In the genomic region with DNA sequence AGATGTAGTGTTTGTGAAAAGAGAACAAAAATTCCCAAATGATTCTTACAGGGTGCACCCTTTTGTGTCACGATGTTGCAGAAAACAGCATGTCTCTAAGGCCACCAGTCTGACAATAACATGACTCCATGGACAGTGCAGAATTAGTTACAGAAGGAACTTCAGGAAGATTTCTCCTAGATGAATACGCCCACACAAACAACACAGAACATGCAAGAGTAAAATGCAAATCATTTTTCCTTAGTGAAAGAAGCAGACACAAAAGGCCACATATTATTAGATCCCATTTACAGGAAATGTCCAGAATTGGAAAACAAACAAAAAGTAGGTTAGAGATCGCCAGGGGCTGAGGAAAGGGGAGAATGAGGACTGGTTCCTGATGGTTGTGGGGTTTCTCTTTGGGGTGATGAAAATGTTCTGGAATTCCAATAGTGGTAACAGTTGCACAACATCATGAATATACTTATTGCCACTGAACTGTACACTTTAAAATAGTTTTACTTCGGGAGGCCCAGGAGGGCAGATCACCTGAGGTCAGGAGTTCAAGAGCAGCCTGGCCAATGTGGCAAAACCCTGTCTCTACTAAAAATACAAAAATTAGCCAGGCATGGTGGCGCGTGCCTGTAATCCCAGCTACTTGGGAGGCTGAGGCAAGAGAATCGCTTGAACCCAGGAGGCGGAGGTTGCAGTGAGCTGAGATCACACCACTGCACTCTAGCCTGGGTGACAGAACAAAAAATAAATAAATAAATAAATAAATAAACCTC, we compare ENCODE assay signal across 11 cellular contexts. TPM values are rescaled to one million over a fixed set of nuclear protein-coding genes. Genes with fewer than 3 reads are reported as not detected.
DNase-seq lines count a peak whose midpoint lies in the region; ATAC-seq and TF ChIP-seq lines count a peak whose summit lies in the region.
"Had no signal": no experiment of that assay in that cellular context is flagged by ENCODE, and none has a peak within 500 bp of the region (broad histone marks: within the 10 kb centered on the region; RNA-seq: fewer than 3 reads in every experiment).

No MANE protein-coding gene starts in this region.

- H3K36me3 ChIP-seq in CD4-positive, alpha-beta memory T cell (ENCODE audit: insufficient read depth, low read length) = peaks cover 3% of the 10 kb centered on the region
- H3K36me3 ChIP-seq in KOPT-K1 (ENCODE audit: insufficient read depth, low read length) (peaks cover 53% of the 10 kb centered on the region), gastroesophageal sphincter (peaks cover 0 to 9% of the 10 kb centered on the region in 2 donors)

- WGBS in gastroesophageal sphincter (ENCODE audit: low coverage in 1 of 2), 2 donors = 75 to 82% methylated on average over 2 to 8 of the region's 8 CpGs

- no peaks in the 10 kb centered on the region for H3K9me3 ChIP-seq in CD4-positive, alpha-beta memory T cell (ENCODE audit: control insufficient read depth in 1 of 2, low read length in 2 of 2)
- H3K9me3 ChIP-seq in KOPT-K1 (ENCODE audit: insufficient read depth, low read length, poor library complexity, severe bottlenecking) (no peaks in the 10 kb centered on the region), gastroesophageal sphincter (no peaks in the 10 kb centered on the region)
- H3K9me3 ChIP-seq: thoracic aorta had no signal

- H3K4me3 ChIP-seq in CD4-positive, alpha-beta memory T cell (ENCODE audit: low read length in 2 of 2) = peak overlapping the region in 1 of 2 donors; percentile 12
- no peak overlapping the region for H3K4me3 ChIP-seq in gastroesophageal sphincter
- H3K4me3 ChIP-seq: PC-9, thoracic aorta had no signal

- peak overlapping the region; percentile 71 to 95 (median 92) for H3K27ac Mint-ChIP-seq in CD4-positive, alpha-beta memory T cell
- H3K27ac Mint-ChIP-seq in naive thymus-derived CD8-positive, alpha-beta T cell = peak overlapping the region; percentile 80 to 95 (median 91)

- peaks cover 0 to 5% (median 0%) of the 10 kb centered on the region in 8 donors for H3K9me3 Mint-ChIP-seq in CD4-positive, alpha-beta memory T cell
- peaks cover 0 to 6% (median 0%) of the 10 kb centered on the region in 9 donors for H3K9me3 Mint-ChIP-seq in naive thymus-derived CD8-positive, alpha-beta T cell

- H3K27ac ChIP-seq in CD4-positive, alpha-beta memory T cell (ENCODE audit: low read depth, low read length) = peak overlapping the region; percentile 51
- H3K27ac ChIP-seq in KOPT-K1 (ENCODE audit: low read depth, low read length, poor library complexity, severe bottlenecking) (peak overlapping the region; percentile 16), gastroesophageal sphincter (no peak overlapping the region)
- H3K27ac ChIP-seq: PC-9, thoracic aorta had no signal

- POLR2A ChIA-PET in CD4-positive, alpha-beta memory T cell (lab: Charles Lee; ENCODE audit: partially characterized antibody) = interaction anchor here (0.7 to 9.0 kb wide), 6 partner anchors 9 to 132 kb away, joined by 3 to 244 read pairs (median 4); a partner anchor contains a TSS
- POLR2A ChIA-PET in naive thymus-derived CD8-positive, alpha-beta T cell (lab: Charles Lee) = interaction anchor here (1.0 to 2.2 kb wide), 7 partner anchors 8 to 33 kb away, joined by 3 to 7 read pairs (median 5); a partner anchor contains a TSS
- POLR2A ChIA-PET in HEK293T (lab: Yijun Ruan, JAX) = no interaction called here

- no peaks in the 10 kb centered on the region for H3K27me3 ChIP-seq in CD4-positive, alpha-beta memory T cell (ENCODE audit: insufficient read depth, low read length)
- H3K27me3 ChIP-seq in gastroesophageal sphincter = no peaks in the 10 kb centered on the region

- TF ChIP-seq CTCF in gastroesophageal sphincter (IDR thresholded peaks at IDR 0.05) = no peak

- peaks cover 52 to 72% of the 10 kb centered on the region in 2 donors for H3K36me3 Mint-ChIP-seq in CD4-positive, alpha-beta memory T cell
- peaks cover 13 to 64% (median 30%) of the 10 kb centered on the region in 3 donors for H3K36me3 Mint-ChIP-seq in naive thymus-derived CD8-positive, alpha-beta T cell

- CTCF ChIA-PET in CD4-positive, alpha-beta memory T cell (lab: Charles Lee; ENCODE audit: partially characterized antibody) = interaction anchor here (0.6 to 2.0 kb wide), 3 partner anchors 8 to 75 kb away, joined by 3 to 9 read pairs (median 3); no protein-coding TSS in a partner anchor
- CTCF ChIA-PET in HEK293T (lab: Yijun Ruan, JAX) = no interaction called here

- no peak for TF ChIP-seq POLR2A in gastroesophageal sphincter (IDR thresholded peaks at IDR 0.05)

- H3K4me1 Mint-ChIP-seq in CD4-positive, alpha-beta memory T cell = peaks cover 37 to 89% (median 58%) of the 10 kb centered on the region in 4 donors
- peaks cover 32 to 86% (median 76%) of the 10 kb centered on the region in 4 donors for H3K4me1 Mint-ChIP-seq in naive thymus-derived CD8-positive, alpha-beta T cell

- peaks cover 69% of the 10 kb centered on the region for H3K4me1 ChIP-seq in CD4-positive, alpha-beta memory T cell (ENCODE audit: insufficient read depth, low read length)
- peaks cover 0 to 50% (median 9%) of the 10 kb centered on the region in 3 donors for H3K4me1 ChIP-seq in gastroesophageal sphincter

- intact Hi-C loops in CD4-positive, alpha-beta memory T cell (cut with micrococcal nuclease) = loop anchor here (10.0 kb wide), 2 partner anchors 635 to 1075 kb away; a partner anchor contains a TSS

- no peaks in the 10 kb centered on the region for H3K27me3 Mint-ChIP-seq in CD4-positive, alpha-beta memory T cell
- no peaks in the 10 kb centered on the region for H3K27me3 Mint-ChIP-seq in naive thymus-derived CD8-positive, alpha-beta T cell

- DNase-seq in CD4-positive, alpha-beta memory T cell = no peak
- DNase-seq in astrocyte of the hippocampus (ENCODE audit: low read depth, low spot score) (peak; percentile 12), NCI-H2107 (lab: John Stamatoyannopoulos, UW) (no peak), HEK293T (ENCODE audit: extremely low spot score) (no peak)
- no peak for DNase-seq in naive thymus-derived CD8-positive, alpha-beta T cell
- DNase-seq: caudate nucleus, PC-9 had no signal

- no peak for TF ChIP-seq EP300 in gastroesophageal sphincter (IDR thresholded peaks at IDR 0.05)

- ATAC-seq in naive thymus-derived CD8-positive, alpha-beta T cell = no peak
- ATAC-seq in gastroesophageal sphincter = no peak
- ATAC-seq: sciatic nerve had no signal

- peak overlapping the region; percentile 65 to 94 (median 88) for H3K4me3 Mint-ChIP-seq in CD4-positive, alpha-beta memory T cell
- peak overlapping the region; percentile 53 to 98 (median 83) for H3K4me3 Mint-ChIP-seq in naive thymus-derived CD8-positive, alpha-beta T cell

TF ChIP-seq in HEK293T, 16 proteins besides CTCF, POLR2A, EP300 and RAD21:
- TF ChIP-seq BHLHE40 (IDR thresholded peaks at IDR 0.05; ENCODE audit: borderline replicate concordance) = no peak
- no peak for TF ChIP-seq L3MBTL2 (conservative IDR thresholded peaks at IDR 0.05)
- no peak for TF ChIP-seq HDGF (IDR thresholded peaks at IDR 0.05; ENCODE audit: borderline replicate concordance)
- no peak for TF ChIP-seq FOXA1 (IDR thresholded peaks at IDR 0.05)
- TF ChIP-seq ARNT (IDR thresholded peaks at IDR 0.05) = no peak
- no peak for TF ChIP-seq SUZ12 (IDR thresholded peaks at IDR 0.05)
- no peak for TF ChIP-seq SP1 (IDR thresholded peaks at IDR 0.05)
- TF ChIP-seq ZNF384 (IDR thresholded peaks at IDR 0.05) = no peak
- TF ChIP-seq FOXK2 (IDR thresholded peaks at IDR 0.05) = no peak
- TF ChIP-seq, protein P1, sequence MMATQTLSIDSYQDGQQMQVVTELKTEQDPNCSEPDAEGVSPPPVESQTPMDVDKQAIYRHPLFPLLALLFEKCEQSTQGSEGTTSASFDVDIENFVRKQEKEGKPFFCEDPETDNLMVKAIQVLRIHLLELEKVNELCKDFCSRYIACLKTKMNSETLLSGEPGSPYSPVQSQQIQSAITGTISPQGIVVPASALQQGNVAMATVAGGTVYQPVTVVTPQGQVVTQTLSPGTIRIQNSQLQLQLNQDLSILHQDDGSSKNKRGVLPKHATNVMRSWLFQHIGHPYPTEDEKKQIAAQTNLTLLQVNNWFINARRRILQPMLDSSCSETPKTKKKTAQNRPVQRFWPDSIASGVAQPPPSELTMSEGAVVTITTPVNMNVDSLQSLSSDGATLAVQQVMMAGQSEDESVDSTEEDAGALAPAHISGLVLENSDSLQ (IDR thresholded peaks at IDR 0.05) = no peak

RNA-seq across cellular contexts. Expression of a gene that starts 10.2 kb away (rescaled TPM):
- 100 to 1,000 TPM; 154 to 159 TPM for total RNA-seq in CD4-positive, alpha-beta memory T cell
- 100 to 1,000 TPM; 150 to 169 TPM for polyA plus RNA-seq in CD4-positive, alpha-beta memory T cell
- total RNA-seq in naive thymus-derived CD8-positive, alpha-beta T cell = 100 to 1,000 TPM; 202 to 214 TPM
- polyA plus RNA-seq in naive thymus-derived CD8-positive, alpha-beta T cell = 100 to 1,000 TPM; 144 to 188 (median 162) TPM
- 10 to 100 TPM; 21.8 to 30.4 (median 27.2) TPM for total RNA-seq in gastroesophageal sphincter

Comparison
In these comparisons a context has a peak if more than half of its experiments do, and no peak if none do; other contexts are left out.
1. H3K27ac ChIP-seq: peak in CD4-positive, alpha-beta memory T cell (single experiment) and KOPT-K1 (single experiment); none in gastroesophageal sphincter (0 of 4).
2. RNA of a gene that starts 10.2 kb away (total RNA-seq): 202 to 214 TPM in naive thymus-derived CD8-positive, alpha-beta T cell and 154 to 159 TPM in CD4-positive, alpha-beta memory T cell; 21.8 to 30.4 TPM in gastroesophageal sphincter; every median in the first group is over 4 times any median in the second.